ENCODE assay signal across 8 cellular contexts in genomic region chr1:226662704-226663326, GRCh38.
DNase-seq lines count a peak whose midpoint lies in the region; ATAC-seq lines count a peak whose summit lies in the region.

No MANE protein-coding gene starts in this region.

- peak; percentile 88 for DNase-seq in COLO829 (ENCODE audit: low spot score)
- DNase-seq in UCSD-AML1 (lab: John Stamatoyannopoulos, UW; ENCODE audit: unreplicated experiment) = peak; percentile 57
- peak; percentile 87 for DNase-seq in brain pericyte (ENCODE audit: low read depth, low spot score)
- DNase-seq in left lobe of liver (ENCODE audit: low spot score) = no peak
- DNase-seq in stimulated activated CD4-positive, alpha-beta T cell treated with anti-CD3 and anti-CD28 coated beads, TNF-alpha, amount 100 ng/mL, for 48 hours (ENCODE audit: low read depth in 3 of 3) = peak; percentile 70 to 86 (median 72)
- DNase-seq in HuH-7.5 (ENCODE audit: low spot score) = no peak

- no peaks in the 10 kb centered on the region for H3K9me3 ChIP-seq in HUES48 (ENCODE audit: control insufficient read depth, insufficient read depth, low read length)

- peak overlapping the region; percentile 8 for H3K27ac ChIP-seq in HUES48 (ENCODE audit: low read depth, low read length)

- H3K9ac ChIP-seq in HUES48 (ENCODE audit: low read depth, low read length) = no peak overlapping the region

- H3K4me1 ChIP-seq in HUES48 (ENCODE audit: control insufficient read depth, insufficient read depth, low read length) = peaks cover 35% of the 10 kb centered on the region

- peak; percentile 92 for ATAC-seq in GM21447 (IDR thresholded peaks at IDR 0.05; ENCODE audit: unreplicated experiment)
- ATAC-seq in left lobe of liver = peak; percentile 58

- no peak overlapping the region for H3K4me3 ChIP-seq in HUES48 (ENCODE audit: low read depth, low read length)

- H3K36me3 ChIP-seq in HUES48 (ENCODE audit: control insufficient read depth, insufficient read depth, low read length) = no peaks in the 10 kb centered on the region

- H3K27me3 ChIP-seq in HUES48 (ENCODE audit: control insufficient read depth, insufficient read depth, low read length) = no peaks in the 10 kb centered on the region

Comparison
In these comparisons a context has a peak if more than half of its experiments do, and no peak if none do; other contexts are left out.
1. DNase-seq: peak in COLO829 (single experiment), UCSD-AML1 (single experiment), brain pericyte (single experiment) and stimulated activated CD4-positive, alpha-beta T cell treated with anti-CD3 and anti-CD28 coated beads, TNF-alpha, amount 100 ng/mL, for 48 hours (3 of 3); none in left lobe of liver (single experiment) and HuH-7.5 (single experiment).